In genomic region chr7:137592232-137592896, GRCh38 we compare ENCODE assay signal across 1 cellular context.
TF ChIP-seq lines count a peak whose summit lies in the region.

No MANE protein-coding gene starts in this region.

TF ChIP-seq in HepG2, 621 proteins besides CTCF, POLR2A, EP300 and RAD21 (continued from another document):
- TF ChIP-seq ZNF407 (CRISPR knock-in tag; IDR thresholded peaks at IDR 0.05; ENCODE audit: not compliant biosample characterization) (no peak), KDM2A (CRISPR knock-in tag; IDR thresholded peaks at IDR 0.05; ENCODE audit: borderline replicate concordance, low read depth) (0 out of 2 replicates have a peak, but pooled peaks have one; percentile 44), HMGXB4 (CRISPR knock-in tag; IDR thresholded peaks at IDR 0.05; ENCODE audit: borderline replicate concordance in 1 of 2, low read depth in 1 of 2) (0 out of 4 replicates have a peak, but pooled peaks of 1 of the 2 experiments have one; percentile 26), ATF7 (IDR thresholded peaks at IDR 0.05) (no peak), ATF7 (CRISPR knock-in tag; IDR thresholded peaks at IDR 0.05) (no peak), NR0B2 (CRISPR knock-in tag; IDR thresholded peaks at IDR 0.05) (no peak)
